ENCODE assay signal across 15 cellular contexts in the genomic region with DNA sequence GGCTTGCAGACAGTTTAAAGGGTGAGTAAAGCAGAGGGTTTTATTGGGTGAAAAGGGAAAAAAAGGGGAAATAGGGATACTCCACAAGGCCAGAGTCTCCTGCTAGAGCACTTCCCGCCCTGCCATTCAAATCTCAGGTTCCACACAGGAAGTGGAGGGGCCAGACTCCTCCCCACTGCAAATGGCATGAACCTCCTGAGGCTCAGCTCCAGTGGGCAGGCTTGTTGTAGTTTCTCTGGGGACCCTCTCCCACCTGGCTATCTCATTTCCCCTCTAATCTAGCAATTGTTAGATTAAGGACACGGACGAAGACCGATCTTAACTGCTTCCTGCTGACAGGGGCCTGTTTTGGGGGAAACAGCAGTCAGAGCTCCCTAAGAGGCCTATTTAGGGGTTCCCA. TPM values are rescaled to one million over a fixed set of nuclear protein-coding genes. Genes with fewer than 3 reads are reported as not detected.
DNase-seq lines count a peak whose midpoint lies in the region; ATAC-seq and TF ChIP-seq lines count a peak whose summit lies in the region.
"Had no signal": no experiment of that assay in that cellular context is flagged by ENCODE, and none has a peak within 500 bp of the region (broad histone marks: within the 10 kb centered on the region; RNA-seq: fewer than 3 reads in every experiment).

No MANE protein-coding gene starts in this region.

- H3K4me3 Mint-ChIP-seq in effector memory CD8-positive, alpha-beta T cell = peak overlapping the region; percentile 22 to 45
- H3K4me3 Mint-ChIP-seq in nephron progenitor cell = no peak overlapping the region

- no peak overlapping the region for H3K9ac ChIP-seq in HUES48 (ENCODE audit: low read depth, low read length)

- H3K36me3 ChIP-seq in HUES48 (ENCODE audit: control insufficient read depth, insufficient read depth, low read length) (no peaks in the 10 kb centered on the region), left lung (no peaks in the 10 kb centered on the region), esophagus squamous epithelium (no peaks in the 10 kb centered on the region)
- H3K36me3 ChIP-seq: sigmoid colon had no signal

- peaks cover 3% of the 10 kb centered on the region for H3K36me3 Mint-ChIP-seq in effector memory CD8-positive, alpha-beta T cell (ENCODE audit: insufficient read depth)
- H3K36me3 Mint-ChIP-seq in nephron progenitor cell (ENCODE audit: low read depth) = peaks cover 58% of the 10 kb centered on the region
- H3K36me3 Mint-ChIP-seq: activated naive CD4-positive, alpha-beta T cell treated with anti-CD3 and anti-CD28 coated beads, Interleukin-2, amount 50 U/mL, for 72 hours had no signal

- H3K4me3 ChIP-seq in HUES48 (ENCODE audit: low read depth, low read length) (no peak overlapping the region), left lung (no peak overlapping the region), esophagus squamous epithelium (no peak overlapping the region)
- H3K4me3 ChIP-seq: sigmoid colon had no signal

- peaks cover 12 to 39% of the 10 kb centered on the region in 2 donors for H3K4me1 Mint-ChIP-seq in effector memory CD8-positive, alpha-beta T cell (ENCODE audit: low read depth in 2 of 2)
- peaks cover 15% of the 10 kb centered on the region for H3K4me1 Mint-ChIP-seq in nephron progenitor cell

- no peak for TF ChIP-seq POLR2A in esophagus squamous epithelium (IDR thresholded peaks at IDR 0.05)

- H3K27me3 ChIP-seq in HUES48 (ENCODE audit: control insufficient read depth, insufficient read depth, low read length) = no peaks in the 10 kb centered on the region
- no peaks in the 10 kb centered on the region for H3K27me3 ChIP-seq in left lung
- H3K27me3 ChIP-seq in esophagus squamous epithelium = no peaks in the 10 kb centered on the region
- H3K27me3 ChIP-seq: sigmoid colon had no signal

- H3K27ac Mint-ChIP-seq in effector memory CD8-positive, alpha-beta T cell = peak overlapping the region; percentile 39 to 76
- peak overlapping the region; percentile 92 for H3K27ac Mint-ChIP-seq in nephron progenitor cell

- WGBS in esophagus squamous epithelium, 2 donors = 58 to 92% methylated on average over 3 to 4 of the region's 4 CpGs

- peaks cover 8% of the 10 kb centered on the region for H3K4me1 ChIP-seq in HUES48 (ENCODE audit: control insufficient read depth, insufficient read depth, low read length)
- peaks cover 0 to 13% of the 10 kb centered on the region in 2 donors for H3K4me1 ChIP-seq in left lung
- H3K4me1 ChIP-seq in esophagus squamous epithelium = peaks cover 0 to 24% (median 5%) of the 10 kb centered on the region in 3 donors

- intact Hi-C loops in left lung (cut with DNase I) = no loop called here
- intact Hi-C loops in esophagus squamous epithelium (cut with DNase I) = no loop called here

- DNase-seq in CMK (ENCODE audit: low read depth) (peak; percentile 50), nephron progenitor cell (peak; percentile 5), DMS 273 treated with DMSO at 0.1 percent for 48 hours (lab: John Stamatoyannopoulos, UW) (no peak), medulla oblongata (ENCODE audit: extremely low spot score) (no peak), left lung (no peak), esophagus squamous epithelium (lab: John Stamatoyannopoulos, UW) (no peak)
- DNase-seq in effector memory CD8-positive, alpha-beta T cell = no peak
- DNase-seq: erythroblast, MV-4-11, NCI-H446 treated with DMSO at 0.1 percent for 48 hours, RPMI8226, sigmoid colon, T-helper 9 cell had no signal

- H3K9me3 ChIP-seq in HUES48 (ENCODE audit: control insufficient read depth, insufficient read depth, low read length) (no peaks in the 10 kb centered on the region), left lung (no peaks in the 10 kb centered on the region), esophagus squamous epithelium (no peaks in the 10 kb centered on the region)
- H3K9me3 ChIP-seq: sigmoid colon had no signal

- ATAC-seq in effector memory CD8-positive, alpha-beta T cell (replicated peaks) = no peak
- ATAC-seq in left lung = no peak
- ATAC-seq: activated naive CD4-positive, alpha-beta T cell treated with anti-CD3 and anti-CD28 coated beads, Interleukin-2, amount 50 U/mL, for 72 hours had no signal

- TF ChIP-seq CTCF in nephron progenitor cell (IDR thresholded peaks at IDR 0.05) (no peak), left lung (IDR thresholded peaks at IDR 0.05) (no peak), esophagus squamous epithelium (IDR thresholded peaks at IDR 0.05) (no peak)

- H3K9me3 Mint-ChIP-seq in effector memory CD8-positive, alpha-beta T cell = no peaks in the 10 kb centered on the region
- peaks cover 26% of the 10 kb centered on the region for H3K9me3 Mint-ChIP-seq in nephron progenitor cell
- H3K9me3 Mint-ChIP-seq: activated naive CD4-positive, alpha-beta T cell treated with anti-CD3 and anti-CD28 coated beads, Interleukin-2, amount 50 U/mL, for 72 hours had no signal

- peak overlapping the region; percentile 12 for H3K27ac ChIP-seq in HUES48 (ENCODE audit: low read depth, low read length)
- H3K27ac ChIP-seq in left lung = no peak overlapping the region
- H3K27ac ChIP-seq in esophagus squamous epithelium = no peak overlapping the region
- H3K27ac ChIP-seq: sigmoid colon had no signal

- no peaks in the 10 kb centered on the region for H3K27me3 Mint-ChIP-seq in effector memory CD8-positive, alpha-beta T cell
- H3K27me3 Mint-ChIP-seq in nephron progenitor cell (ENCODE audit: low read depth, poor library complexity) = no peaks in the 10 kb centered on the region

RNA-seq across cellular contexts. Expression of gene TAOK1, which starts 43.4 kb away (rescaled TPM):
- total RNA-seq in left lung = 10 to 100 TPM; 58.5 to 66.0 TPM
- 10 to 100 TPM; 24.9 to 41.4 (median 38.7) TPM for total RNA-seq in esophagus squamous epithelium

Comparison
In these comparisons a context has a peak if more than half of its experiments do, and no peak if none do; other contexts are left out.
1. DNase-seq: peak in CMK (single experiment) and nephron progenitor cell (single experiment); none in effector memory CD8-positive, alpha-beta T cell (0 of 3), DMS 273 treated with DMSO at 0.1 percent for 48 hours (single experiment), medulla oblongata (single experiment), left lung (0 of 2) and esophagus squamous epithelium (single experiment).